In the genomic region with DNA sequence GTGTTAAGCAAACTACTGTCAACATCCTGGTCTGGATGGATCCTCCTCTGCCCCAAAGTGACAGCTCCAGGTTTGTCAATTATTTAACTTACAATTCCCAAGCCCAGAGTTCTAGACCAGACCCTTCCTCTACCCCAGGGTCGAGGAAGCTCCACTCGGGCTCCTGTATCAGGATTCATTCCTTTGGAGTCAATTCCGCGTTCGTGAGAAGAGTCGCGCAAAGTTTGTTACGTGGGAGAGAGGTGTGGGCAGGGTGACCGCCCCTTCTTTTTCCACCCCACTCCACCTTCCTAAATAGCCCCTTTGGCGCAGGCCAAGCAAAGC, we compare ENCODE assay signal across 1 cellular context.
TF ChIP-seq lines count a peak whose summit lies in the region.

No MANE protein-coding gene starts in this region.

TF ChIP-seq in HepG2, 621 proteins besides CTCF, POLR2A, EP300 and RAD21 (continued from another document):
- TF ChIP-seq, protein P1, sequence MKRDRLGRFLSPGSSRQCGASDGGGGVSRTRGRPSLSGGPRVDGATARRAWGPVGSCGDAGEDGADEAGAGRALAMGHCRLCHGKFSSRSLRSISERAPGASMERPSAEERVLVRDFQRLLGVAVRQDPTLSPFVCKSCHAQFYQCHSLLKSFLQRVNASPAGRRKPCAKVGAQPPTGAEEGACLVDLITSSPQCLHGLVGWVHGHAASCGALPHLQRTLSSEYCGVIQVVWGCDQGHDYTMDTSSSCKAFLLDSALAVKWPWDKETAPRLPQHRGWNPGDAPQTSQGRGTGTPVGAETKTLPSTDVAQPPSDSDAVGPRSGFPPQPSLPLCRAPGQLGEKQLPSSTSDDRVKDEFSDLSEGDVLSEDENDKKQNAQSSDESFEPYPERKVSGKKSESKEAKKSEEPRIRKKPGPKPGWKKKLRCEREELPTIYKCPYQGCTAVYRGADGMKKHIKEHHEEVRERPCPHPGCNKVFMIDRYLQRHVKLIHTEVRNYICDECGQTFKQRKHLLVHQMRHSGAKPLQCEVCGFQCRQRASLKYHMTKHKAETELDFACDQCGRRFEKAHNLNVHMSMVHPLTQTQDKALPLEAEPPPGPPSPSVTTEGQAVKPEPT (CRISPR knock-in tag; IDR thresholded peaks at IDR 0.05; ENCODE audit: low read depth), result no peak
